ENCODE assay signal across 14 cellular contexts in genomic region chr1:119662034-119662437, GRCh38. TPM values are rescaled to one million over a fixed set of nuclear protein-coding genes. Genes with fewer than 3 reads are reported as not detected.
A peak's percentile ranks its signal among the peaks of the same experiment; 100 is the strongest.
DNase-seq lines count a peak whose midpoint lies in the region; ATAC-seq and TF ChIP-seq lines count a peak whose summit lies in the region.
"Had no signal": no experiment of that assay in that cellular context is flagged by ENCODE, and none has a peak within 500 bp of the region (broad histone marks: within the 10 kb centered on the region; RNA-seq: fewer than 3 reads in every experiment).

No MANE protein-coding gene starts in this region.

- H3K27me3 ChIP-seq in left lung, result no peaks in the 10 kb centered on the region
- H3K27me3 ChIP-seq: heart left ventricle, SJCRH30 had no signal

- intact Hi-C loops in left lung (cut with DNase I) (loop anchor here in 1 of 2 donors (5.0 kb wide), 1 partner anchor 45 kb away; no protein-coding TSS in a partner anchor), head of caudate nucleus (cut with DNase I) (loop anchor here (5.0 kb wide), 1 partner anchor 50 kb away; no protein-coding TSS in a partner anchor)

- TF ChIP-seq CTCF in left lung (IDR thresholded peaks at IDR 0.05), result no peak

- no peaks in the 10 kb centered on the region for H3K36me3 Mint-ChIP-seq in T-helper 17 cell (ENCODE audit: low read depth)
- H3K36me3 Mint-ChIP-seq: activated naive CD8-positive, alpha-beta T cell treated with anti-CD3 and anti-CD28 coated beads for 36 hours; CD4-positive, CD25-positive, alpha-beta regulatory T cell had no signal

- H3K4me1 Mint-ChIP-seq in T-helper 17 cell, result no peaks in the 10 kb centered on the region
- H3K4me1 Mint-ChIP-seq: CD4-positive, CD25-positive, alpha-beta regulatory T cell had no signal

- H3K9me3 ChIP-seq in left lung, result no peaks in the 10 kb centered on the region
- H3K9me3 ChIP-seq in T-helper 17 cell (ENCODE audit: control insufficient read depth, low read length, poor library complexity, severe bottlenecking), result no peaks in the 10 kb centered on the region
- H3K9me3 ChIP-seq: heart left ventricle, SJCRH30 had no signal

- H3K27ac ChIP-seq in left lung, result no peak overlapping the region
- H3K27ac ChIP-seq: heart left ventricle, SJCRH30 had no signal

- H3K4me3 Mint-ChIP-seq in T-helper 17 cell, result no peak overlapping the region
- H3K4me3 Mint-ChIP-seq: activated naive CD8-positive, alpha-beta T cell treated with anti-CD3 and anti-CD28 coated beads for 36 hours; CD4-positive, CD25-positive, alpha-beta regulatory T cell had no signal

- H3K36me3 ChIP-seq in left lung, result no peaks in the 10 kb centered on the region
- H3K36me3 ChIP-seq: heart left ventricle, SJCRH30 had no signal

- no peaks in the 10 kb centered on the region for H3K4me1 ChIP-seq in left lung

- H3K27ac Mint-ChIP-seq in T-helper 17 cell, result no peak overlapping the region
- H3K27ac Mint-ChIP-seq: activated naive CD8-positive, alpha-beta T cell treated with anti-CD3 and anti-CD28 coated beads for 36 hours; CD4-positive, CD25-positive, alpha-beta regulatory T cell had no signal

- DNase-seq in left lung (no peak), T-helper 17 cell (no peak), NCI-H1092 (lab: John Stamatoyannopoulos, UW) (no peak), head of caudate nucleus (no peak)
- DNase-seq in activated CD8-positive, alpha-beta memory T cell treated with anti-CD3 and anti-CD28 coated beads, Interleukin-2, amount 50 U/mL, for 4 hours, result no peak
- DNase-seq: activated CD4-positive, alpha-beta T cell treated with anti-CD3 and anti-CD28 coated beads for 4 hours; activated naive CD8-positive, alpha-beta T cell treated with anti-CD3 and anti-CD28 coated beads for 36 hours; CD4-positive, CD25-positive, alpha-beta regulatory T cell; heart left ventricle; midbrain; SJCRH30 had no signal

- H3K27me3 Mint-ChIP-seq in T-helper 17 cell, result peaks cover 53% of the 10 kb centered on the region

- ATAC-seq in GM18868 (IDR thresholded peaks at IDR 0.05; ENCODE audit: unreplicated experiment), result peak; percentile 88
- peak; percentile 85 for ATAC-seq in GM21576 (IDR thresholded peaks at IDR 0.05; ENCODE audit: unreplicated experiment)
- ATAC-seq in HG03103 (IDR thresholded peaks at IDR 0.05; ENCODE audit: low read depth, unreplicated experiment), result peak; percentile 75
- peak; percentile 10 for ATAC-seq in left lung
- no peak for ATAC-seq in T-helper 17 cell
- ATAC-seq: heart left ventricle had no signal

- no peak overlapping the region for H3K4me3 ChIP-seq in left lung
- H3K4me3 ChIP-seq: heart left ventricle, SJCRH30 had no signal

RNA-seq across cellular contexts. Expression of gene ZNF697, which starts 14.0 kb away (rescaled TPM):
- total RNA-seq in left lung (1 to 10 TPM; 8.0 to 8.1 TPM), T-helper 17 cell (under 1 TPM in 1 of 2 donors, not detected in 1; 0.15 TPM)
- total RNA-seq: CD4-positive, CD25-positive, alpha-beta regulatory T cell had no signal

RNA-seq across cellular contexts. Expression of gene PHGDH, which starts 49.7 kb away (rescaled TPM):
- total RNA-seq in left lung (10 to 100 TPM; 31.9 to 98.3 TPM), T-helper 17 cell (1 to 10 TPM; 1.2 to 2.5 TPM)

Comparison
In these comparisons a context has a peak if more than half of its experiments do, and no peak if none do; other contexts are left out.
1. RNA of gene ZNF697, which starts 14.0 kb away (total RNA-seq): 8.0 to 8.1 TPM in left lung; 0.15 TPM in T-helper 17 cell; every median in the first group is over 4 times any median in the second.
2. RNA of gene PHGDH, which starts 49.7 kb away (total RNA-seq): 31.9 to 98.3 TPM in left lung; 1.2 to 2.5 TPM in T-helper 17 cell; every median in the first group is over 4 times any median in the second.